Comparison of ENCODE assay signal across 23 cellular contexts in the genomic region with DNA sequence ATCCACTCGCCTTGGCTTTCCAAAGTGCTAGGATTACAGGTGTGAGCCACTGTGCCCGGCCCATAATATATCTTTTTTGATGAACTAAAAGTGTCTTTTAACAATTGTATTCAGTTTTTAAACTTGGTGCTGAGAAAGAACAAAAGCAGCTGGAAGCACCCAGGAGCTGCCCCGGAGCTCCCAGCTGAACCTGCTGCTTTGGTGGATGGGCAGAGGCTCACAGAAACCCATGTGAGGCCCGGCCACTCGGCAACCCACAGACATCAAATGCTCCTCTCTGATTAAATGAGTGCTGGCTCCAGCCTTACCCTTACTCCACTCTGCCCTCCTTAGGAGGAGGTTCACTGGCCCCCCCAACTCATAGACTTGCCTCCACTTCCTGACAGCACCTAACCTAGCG. TPM values are rescaled to one million over a fixed set of nuclear protein-coding genes. Genes with fewer than 3 reads are reported as not detected.
"Had no signal": no experiment of that assay in that cellular context is flagged by ENCODE, and none has a peak within 500 bp of the region (broad histone marks: within the 10 kb centered on the region; RNA-seq: fewer than 3 reads in every experiment).

No MANE protein-coding gene starts in this region.

- H3K36me3 Mint-ChIP-seq: activated naive CD8-positive, alpha-beta T cell; stimulated activated naive B cell treated with anti-CD40 and anti-IgM and Interleukin-4, amounts not matched to agents 10 μg/mL and 1 μg/mL and 100 μg/mL, for 72 hours had no signal

- ATAC-seq: effector memory CD8-positive, alpha-beta T cell; foreskin keratinocyte; left lung; right lobe of liver; stimulated activated naive B cell treated with anti-CD40 and anti-IgM and Interleukin-4, amounts not matched to agents 10 μg/mL and 1 μg/mL and 100 μg/mL, for 72 hours had no signal

- H3K9me3 ChIP-seq: left lung, right lobe of liver had no signal

- H3K27ac Mint-ChIP-seq: activated CD4-positive, alpha-beta T cell treated with anti-CD3 and anti-CD28 coated beads, Interleukin-2, amount 10 ng/mL, durations not matched to agents 24 days and 14 days; activated naive CD8-positive, alpha-beta T cell; activated T-helper 1 cell treated with anti-CD3 and anti-CD28 coated beads, Interleukin-12 subunit alpha, Interleukin-12 subunit beta, Interleukin-2, Interleukin-4 antibody, amounts not matched to agents 30 ng/mL and 10 ng/mL and 1 ng/mL, durations not matched to agents 14 hours and 24 hours and 36 hours; effector memory CD8-positive, alpha-beta T cell; stimulated activated naive B cell treated with anti-CD40 and anti-IgM and Interleukin-4, amounts not matched to agents 10 μg/mL and 1 μg/mL and 100 μg/mL, for 72 hours; T-helper 2 cell treated with Interferon-gamma antibody and Interleukin-4, amounts not matched to agents 5 μg/mL and 100 μg/mL, for 36 hours had no signal

- H3K9me3 Mint-ChIP-seq: activated CD4-positive, alpha-beta T cell treated with anti-CD3 and anti-CD28 coated beads, Interleukin-2, amount 10 ng/mL, durations not matched to agents 24 days and 14 days; activated T-helper 1 cell treated with anti-CD3 and anti-CD28 coated beads, Interleukin-12 subunit alpha, Interleukin-12 subunit beta, Interleukin-2, Interleukin-4 antibody, amounts not matched to agents 30 ng/mL and 10 ng/mL and 1 ng/mL, durations not matched to agents 14 hours and 24 hours and 36 hours; effector memory CD8-positive, alpha-beta T cell; neural crest cell; T-helper 2 cell treated with Interferon-gamma antibody and Interleukin-4, amounts not matched to agents 5 μg/mL and 100 μg/mL, for 36 hours had no signal

- H3K4me1 Mint-ChIP-seq: activated CD4-positive, alpha-beta T cell treated with anti-CD3 and anti-CD28 coated beads, Interleukin-2, amount 10 ng/mL, durations not matched to agents 24 days and 14 days; neural crest cell; stimulated activated naive B cell treated with anti-CD40 and anti-IgM and Interleukin-4, amounts not matched to agents 10 μg/mL and 1 μg/mL and 100 μg/mL, for 72 hours had no signal

- DNase-seq: activated CD4-positive, alpha-beta T cell treated with anti-CD3 and anti-CD28 coated beads, Interleukin-2, amount 10 ng/mL, durations not matched to agents 24 days and 14 days; activated T-cell treated with anti-CD3 and anti-CD28 coated beads for 4 hours; cerebellar nuclear complex; dermis blood vessel endothelial cell; effector memory CD8-positive, alpha-beta T cell; foreskin keratinocyte; hippocampal formation; left lung; right lobe of liver; stimulated activated CD4-positive, alpha-beta T cell treated with anti-CD3 and anti-CD28 coated beads, Interleukin-4, amount 100 ng/mL, for 4 hours; stimulated activated naive B cell treated with anti-CD40 and anti-IgM and Interleukin-4, amounts not matched to agents 10 μg/mL and 1 μg/mL and 100 μg/mL, for 72 hours had no signal

- H3K36me3 ChIP-seq: left lung, right lobe of liver had no signal

- H3K4me3 ChIP-seq: left lung, right lobe of liver, SK-N-MC, smooth muscle cell had no signal

- H3K27ac ChIP-seq: epithelial cell of prostate, foreskin keratinocyte, left lung, right lobe of liver, SK-N-MC had no signal

- H3K4me1 ChIP-seq: foreskin keratinocyte, left lung, right lobe of liver had no signal

- H3K4me3 Mint-ChIP-seq: activated CD4-positive, alpha-beta T cell treated with anti-CD3 and anti-CD28 coated beads, Interleukin-2, amount 10 ng/mL, durations not matched to agents 24 days and 14 days; activated naive CD8-positive, alpha-beta T cell; activated T-helper 1 cell treated with anti-CD3 and anti-CD28 coated beads, Interleukin-12 subunit alpha, Interleukin-12 subunit beta, Interleukin-2, Interleukin-4 antibody, amounts not matched to agents 30 ng/mL and 10 ng/mL and 1 ng/mL, durations not matched to agents 14 hours and 24 hours and 36 hours; effector memory CD8-positive, alpha-beta T cell; neural crest cell; stimulated activated naive B cell treated with anti-CD40 and anti-IgM and Interleukin-4, amounts not matched to agents 10 μg/mL and 1 μg/mL and 100 μg/mL, for 72 hours; T-helper 2 cell treated with Interferon-gamma antibody and Interleukin-4, amounts not matched to agents 5 μg/mL and 100 μg/mL, for 36 hours had no signal

- H3K27me3 ChIP-seq: right lobe of liver had no signal

RNA-seq across cellular contexts. Expression of gene FRMD1, which starts 59.4 kb away (rescaled TPM):
- total RNA-seq: activated CD4-positive, alpha-beta T cell treated with anti-CD3 and anti-CD28 coated beads, Interleukin-2, amount 10 ng/mL, durations not matched to agents 24 days and 14 days; activated T-helper 1 cell treated with anti-CD3 and anti-CD28 coated beads, Interleukin-12 subunit alpha, Interleukin-12 subunit beta, Interleukin-2, Interleukin-4 antibody, amounts not matched to agents 30 ng/mL and 10 ng/mL and 1 ng/mL, durations not matched to agents 14 hours and 24 hours and 36 hours; bronchial epithelial cell; dermis blood vessel endothelial cell; fibroblast of lung; foreskin keratinocyte; left lung; mononuclear cell; neural crest cell; pulmonary artery endothelial cell; smooth muscle cell had no signal
- polyA plus RNA-seq: fibroblast of lung, foreskin keratinocyte, keratinocyte, smooth muscle cell had no signal
